ENCODE assay signal across 8 cellular contexts in genomic region chr1:6423321-6423999, GRCh38. TPM values are rescaled to one million over a fixed set of nuclear protein-coding genes. Genes with fewer than 3 reads are reported as not detected.
DNase-seq lines count a peak whose midpoint lies in the region; ATAC-seq and TF ChIP-seq lines count a peak whose summit lies in the region.

No MANE protein-coding gene starts in this region.

- H3K9me3 Mint-ChIP-seq in CD8-positive, alpha-beta memory T cell: no peaks in the 10 kb centered on the region

- peak overlapping the region; percentile 50 to 76 (median 66) for H3K4me3 Mint-ChIP-seq in CD8-positive, alpha-beta memory T cell

- H3K4me2 ChIP-seq in PC-9: peak overlapping the region; percentile 17; the same call in 1 of the 2 replicates

- peaks cover 9 to 29% (median 17%) of the 10 kb centered on the region in 3 donors for H3K4me1 Mint-ChIP-seq in CD8-positive, alpha-beta memory T cell

- peaks cover 16% of the 10 kb centered on the region for H3K4me1 ChIP-seq in CD8-positive, alpha-beta memory T cell (ENCODE audit: insufficient read depth, low read length)
- H3K4me1 ChIP-seq in PC-9 (replicated peaks; ENCODE audit: insufficient read depth) (peaks cover 22% of the 10 kb centered on the region), foreskin keratinocyte (no peaks in the 10 kb centered on the region), spleen (peaks cover 28 to 59% (median 51%) of the 10 kb centered on the region in 6 donors)

- CTCF ChIA-PET in CD8-positive, alpha-beta memory T cell (lab: Charles Lee): interaction anchor here (0.7 to 6.4 kb wide), 33 partner anchors 9 to 223 kb away, joined by 3 to 92 read pairs (median 3); partner anchors contain the start of genes NOL9, PLEKHG5, TAS1R1 and TNFRSF25
- CTCF ChIA-PET in PC-9 (lab: Charles Lee): interaction anchor here (0.6 to 1.9 kb wide), 7 partner anchors 9 to 177 kb away, joined by 3 to 18 read pairs (median 5); no protein-coding TSS in a partner anchor

- no peak for TF ChIP-seq POLR2A in spleen (IDR thresholded peaks at IDR 0.05)

- intact Hi-C loops in PC-9 (cut with micrococcal nuclease; ENCODE audit: unreplicated experiment): loop anchor here (1.0 kb wide), 1 partner anchor 14 kb away; no protein-coding TSS in a partner anchor
- intact Hi-C loops in spleen (cut with DNase I; ENCODE audit: low total_unique reads): no loop called here

- H3K27me3 Mint-ChIP-seq in CD8-positive, alpha-beta memory T cell: peaks cover 35 to 44% of the 10 kb centered on the region in 2 donors

- BruUV-seq in PC-9 (replicated peaks; lab: Mats Ljungman, UMichigan): no TSS peak

- H3K36me3 ChIP-seq in CD8-positive, alpha-beta memory T cell (ENCODE audit: insufficient read depth, low read length): no peaks in the 10 kb centered on the region
- no peaks in the 10 kb centered on the region for H3K36me3 ChIP-seq in PC-9 (ENCODE audit: low read depth)
- H3K36me3 ChIP-seq in spleen: no peaks in the 10 kb centered on the region

- H3K9me2 ChIP-seq in PC-9 (ENCODE audit: insufficient read depth): no peaks in the 10 kb centered on the region

- no peaks in the 10 kb centered on the region; the same call in 1 of the 2 replicates for H3F3A ChIP-seq in PC-9 (ENCODE audit: insufficient read depth, low read depth)

- H4K20me1 ChIP-seq in PC-9 (ENCODE audit: insufficient read depth): no peaks in the 10 kb centered on the region

- H3K27me3 ChIP-seq in CD8-positive, alpha-beta memory T cell (ENCODE audit: insufficient read depth, low read length, poor library complexity, severe bottlenecking): peaks cover 42% of the 10 kb centered on the region
- H3K27me3 ChIP-seq in PC-9 (ENCODE audit: insufficient read depth, low read depth): peaks cover 8% of the 10 kb centered on the region; the same call in 1 of the 2 replicates
- H3K27me3 ChIP-seq in foreskin keratinocyte: peaks cover 35% of the 10 kb centered on the region
- H3K27me3 ChIP-seq in spleen (replicated peaks in 1 of 7): peaks cover 23 to 100% (median 76%) of the 10 kb centered on the region in 7 donors

- H3K27ac ChIP-seq in CD8-positive, alpha-beta memory T cell (ENCODE audit: low read depth, low read length): no peak overlapping the region
- H3K27ac ChIP-seq in PC-9 (no peak overlapping the region), foreskin keratinocyte (no peak overlapping the region), spleen (no peak overlapping the region)

- H3K9me3 ChIP-seq in CD8-positive, alpha-beta memory T cell (ENCODE audit: low read length): no peaks in the 10 kb centered on the region
- H3K9me3 ChIP-seq in PC-9 (ENCODE audit: insufficient read depth, low read depth): no peaks in the 10 kb centered on the region
- no peaks in the 10 kb centered on the region for H3K9me3 ChIP-seq in spleen

- peak overlapping the region; percentile 32 for H3K4me3 ChIP-seq in CD8-positive, alpha-beta memory T cell (ENCODE audit: low read length)
- H3K4me3 ChIP-seq in PC-9: no peak overlapping the region
- peak overlapping the region in 4 of 8 donors; percentile 0 to 70 (median 20) for H3K4me3 ChIP-seq in spleen

- peak; percentile 75 for TF ChIP-seq CTCF in PC-9 (conservative IDR thresholded peaks at IDR 0.05)
- peak; percentile 90 for TF ChIP-seq CTCF in foreskin keratinocyte (conservative IDR thresholded peaks at IDR 0.05)
- peak; percentile 10 to 81 (median 62) for TF ChIP-seq CTCF in spleen (IDR thresholded peaks at IDR 0.05 in 8 of 11, conservative IDR thresholded peaks at IDR 0.05 in 3 of 11)

- no peak overlapping the region for H3K27ac Mint-ChIP-seq in CD8-positive, alpha-beta memory T cell

- peak; percentile 58 for ATAC-seq in foreskin keratinocyte
- ATAC-seq in GM19397 (IDR thresholded peaks at IDR 0.05; ENCODE audit: unreplicated experiment): no peak

- H3K79me2 ChIP-seq in PC-9 (ENCODE audit: low read depth): no peaks in the 10 kb centered on the region

- WGBS in spleen, 5 donors: 6 to 12% (median 7%) methylated on average over 13 to 24 of the region's 24 CpGs

- H2AFZ ChIP-seq in PC-9: no peak overlapping the region

- POLR2A ChIA-PET in CD8-positive, alpha-beta memory T cell (lab: Charles Lee): interaction anchor here (0.6 kb wide), 2 partner anchors 40 to 66 kb away, joined by 4 to 6 read pairs; no protein-coding TSS in a partner anchor
- POLR2A ChIA-PET in PC-9 (lab: Charles Lee; ENCODE audit: unreplicated experiment): interaction anchor here (0.6 to 1.4 kb wide), 4 partner anchors 8 to 68 kb away, joined by 5 to 7 read pairs (median 6); partner anchors contain the start of gene PLEKHG5

- peak; percentile 51 to 73 (median 58) for DNase-seq in CD8-positive, alpha-beta memory T cell
- DNase-seq in HK-2 (ENCODE audit: unreplicated experiment) (peak; percentile 66), PC-9 (peak; percentile 80 to 94), foreskin keratinocyte (peak in 1 of 2 donors; percentile 62), spleen (peak; percentile 87), superior temporal gyrus (ENCODE audit: extremely low spot score) (no peak)
- DNase-seq in activated T-cell treated with anti-CD3 and anti-CD28 coated beads, Interleukin-2, amount 50 U/mL, for 48 hours: peak; percentile 84 to 85

- no peaks in the 10 kb centered on the region for H3K36me3 Mint-ChIP-seq in CD8-positive, alpha-beta memory T cell

RNA-seq across cellular contexts. Expression of gene ESPN, which starts 1.1 kb away (rescaled TPM):
- total RNA-seq in CD8-positive, alpha-beta memory T cell: under 1 TPM; 0.28 to 0.60 TPM
- polyA plus RNA-seq in CD8-positive, alpha-beta memory T cell: 0.48 TPM
- total RNA-seq in PC-9 (2021) (18.6 and 32.3 TPM in 2 replicates), foreskin keratinocyte (1.5 and 2.1 TPM in 2 replicates), spleen (1 to 10 TPM in 4 of 7 donors, under 1 TPM in 2, not detected in 1; 0.43 to 6.0 (median 1.5) TPM)
- polyA plus RNA-seq in foreskin keratinocyte (2.5 and 2.8 TPM in 2 replicates), spleen (under 1 TPM; 0.26 to 0.54 (median 0.50) TPM)

RNA-seq across cellular contexts. Expression of gene HES2, which starts 3.7 kb away (rescaled TPM):
- total RNA-seq in CD8-positive, alpha-beta memory T cell: under 1 TPM; 0.18 to 0.35 TPM
- not detected for polyA plus RNA-seq in CD8-positive, alpha-beta memory T cell
- total RNA-seq in PC-9 (2021): 2.1 and 4.2 TPM in 2 replicates
- total RNA-seq in foreskin keratinocyte: 33.0 and 40.3 TPM in 2 replicates
- 27.0 and 33.7 TPM in 2 replicates for polyA plus RNA-seq in foreskin keratinocyte
- under 1 TPM in 2 of 7 donors, not detected in 5; 0.22 to 0.26 TPM for total RNA-seq in spleen
- polyA plus RNA-seq in spleen: 1 to 10 TPM in 1 of 3 donors, under 1 TPM in 1, not detected in 1; 0.02 to 1.3 TPM

RNA-seq across cellular contexts. Expression of gene ACOT7, which starts 29.9 kb away (rescaled TPM):
- 100 to 1,000 TPM; 109 TPM for total RNA-seq in CD8-positive, alpha-beta memory T cell
- 10.0 TPM for polyA plus RNA-seq in CD8-positive, alpha-beta memory T cell
- total RNA-seq in PC-9 (2021): 62.2 and 70.2 TPM in 2 replicates
- total RNA-seq in foreskin keratinocyte: 138 and 139 TPM in 2 replicates
- 239 and 257 TPM in 2 replicates for polyA plus RNA-seq in foreskin keratinocyte
- total RNA-seq in spleen: 10 to 100 TPM; 11.3 to 31.5 (median 18.1) TPM
- polyA plus RNA-seq in spleen: 10 to 100 TPM; 10.6 to 26.7 (median 22.5) TPM

RNA-seq across cellular contexts. Expression of gene TNFRSF25, which starts 42.5 kb away (rescaled TPM):
- 100 to 1,000 TPM in 1 of 2 experiments, 10 to 100 TPM in 1; 90.8 to 100 TPM for total RNA-seq in CD8-positive, alpha-beta memory T cell
- 30.0 TPM for polyA plus RNA-seq in CD8-positive, alpha-beta memory T cell
- total RNA-seq in PC-9 (2021) (12.3 and 21.1 TPM in 2 replicates), foreskin keratinocyte (19.8 and 34.3 TPM in 2 replicates), spleen (100 to 1,000 TPM in 1 of 7 donors, 10 to 100 TPM in 6; 39.7 to 103 (median 65.4) TPM)
- polyA plus RNA-seq in foreskin keratinocyte (25.1 and 40.1 TPM in 2 replicates), spleen (100 to 1,000 TPM in 2 of 3 donors, 10 to 100 TPM in 1; 30.9 to 147 (median 102) TPM)
